In genomic region chr1:235502601-235503332, GRCh38 we compare ENCODE assay signal across 8 cellular contexts.
A peak's percentile ranks its signal among the peaks of the same experiment; 100 is the strongest.
DNase-seq lines count a peak whose midpoint lies in the region; ATAC-seq and TF ChIP-seq lines count a peak whose summit lies in the region.

No MANE protein-coding gene starts in this region.

- no peak overlapping the region for H3K27ac ChIP-seq in iPS-20b (ENCODE audit: low read length)

- ATAC-seq in stimulated activated naive CD8-positive, alpha-beta T cell treated with anti-CD3 and anti-CD28 coated beads, Interleukin-15, amount 100 ng/mL, for 72 hours = no peak
- ATAC-seq in GM21423 (IDR thresholded peaks at IDR 0.05; ENCODE audit: unreplicated experiment) (no peak), HG02840 (IDR thresholded peaks at IDR 0.05; ENCODE audit: low FRiP score, unreplicated experiment) (no peak)

- H3K27ac Mint-ChIP-seq in activated naive CD8-positive, alpha-beta T cell = peak overlapping the region; percentile 85
- no peak overlapping the region for H3K27ac Mint-ChIP-seq in stimulated activated naive CD8-positive, alpha-beta T cell treated with anti-CD3 and anti-CD28 coated beads, Interleukin-15, amount 100 ng/mL, for 72 hours

- H3K36me3 ChIP-seq in iPS-20b (ENCODE audit: insufficient read depth, low read depth, low read length) = no peaks in the 10 kb centered on the region

- H3K9me3 Mint-ChIP-seq in activated naive CD8-positive, alpha-beta T cell (ENCODE audit: low read depth) = no peaks in the 10 kb centered on the region
- H3K9me3 Mint-ChIP-seq in stimulated activated naive CD8-positive, alpha-beta T cell treated with anti-CD3 and anti-CD28 coated beads, Interleukin-15, amount 100 ng/mL, for 72 hours = no peaks in the 10 kb centered on the region

- H3K4me1 Mint-ChIP-seq in activated naive CD8-positive, alpha-beta T cell (ENCODE audit: low read depth) = peaks cover 33% of the 10 kb centered on the region
- H3K4me1 Mint-ChIP-seq in stimulated activated naive CD8-positive, alpha-beta T cell treated with anti-CD3 and anti-CD28 coated beads, Interleukin-15, amount 100 ng/mL, for 72 hours = peaks cover 35% of the 10 kb centered on the region

- no peak for DNase-seq in AG09309 (ENCODE audit: low read depth)
- peak; percentile 56 for DNase-seq in HCEC 1CT
- no peak for DNase-seq in stimulated activated naive CD8-positive, alpha-beta T cell treated with anti-CD3 and anti-CD28 coated beads, Interleukin-15, amount 100 ng/mL, for 72 hours
- DNase-seq in cortex of kidney (lab: John Stamatoyannopoulos, UW) = no peak

- no peak for TF ChIP-seq CTCF in AG09309 (IDR thresholded peaks at IDR 0.05; ENCODE audit: control insufficient read depth, insufficient read depth, low read depth, low read length, missing control alignments)

- no peaks in the 10 kb centered on the region for H3K36me3 Mint-ChIP-seq in activated naive CD8-positive, alpha-beta T cell

- H3K4me3 ChIP-seq in AG09309 (ENCODE audit: control insufficient read depth, low read depth, low read length) (peak overlapping the region; percentile 68), iPS-20b (ENCODE audit: low read length) (peak overlapping the region; percentile 100)

- no peaks in the 10 kb centered on the region for H3K27me3 Mint-ChIP-seq in activated naive CD8-positive, alpha-beta T cell
- no peaks in the 10 kb centered on the region for H3K27me3 Mint-ChIP-seq in stimulated activated naive CD8-positive, alpha-beta T cell treated with anti-CD3 and anti-CD28 coated beads, Interleukin-15, amount 100 ng/mL, for 72 hours

- H3K9ac ChIP-seq in iPS-20b (ENCODE audit: low read depth, low read length) = peak overlapping the region; percentile 98; the same call in 1 of the 2 replicates

- peaks cover 18% of the 10 kb centered on the region for H3K4me1 ChIP-seq in iPS-20b (ENCODE audit: insufficient read depth, low read length)

- peak overlapping the region; percentile 95 for H3K4me3 Mint-ChIP-seq in activated naive CD8-positive, alpha-beta T cell
- peak overlapping the region; percentile 93 to 99 for H3K4me3 Mint-ChIP-seq in stimulated activated naive CD8-positive, alpha-beta T cell treated with anti-CD3 and anti-CD28 coated beads, Interleukin-15, amount 100 ng/mL, for 72 hours

- H3K9me3 ChIP-seq in iPS-20b (ENCODE audit: insufficient read depth, low read depth, low read length) = no peaks in the 10 kb centered on the region

- H3K27me3 ChIP-seq in iPS-20b (ENCODE audit: insufficient read depth, low read length) = no peaks in the 10 kb centered on the region
